ENCODE assay signal across 8 cellular contexts in the genomic region with DNA sequence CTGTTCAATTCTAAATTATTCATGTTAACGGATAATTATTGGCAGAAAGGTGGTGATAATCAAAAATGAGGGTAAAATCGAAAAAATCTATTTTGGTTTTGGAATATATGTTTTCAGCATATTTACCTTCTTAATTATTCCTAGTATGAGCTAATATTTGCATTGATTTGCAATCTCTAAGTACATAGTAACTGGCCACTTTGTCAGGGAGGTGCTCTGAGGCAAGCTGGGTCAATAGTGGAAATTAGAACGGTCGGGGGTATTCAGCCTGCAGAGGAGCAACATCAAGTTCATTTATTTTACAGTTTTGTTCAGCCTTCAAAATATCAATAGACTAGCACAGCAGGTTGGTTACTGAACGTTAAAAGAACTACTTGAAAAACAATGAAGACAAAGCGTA. TPM values are rescaled to one million over a fixed set of nuclear protein-coding genes. Genes with fewer than 3 reads are reported as not detected.
DNase-seq lines count a peak whose midpoint lies in the region; ATAC-seq and TF ChIP-seq lines count a peak whose summit lies in the region.

No MANE protein-coding gene starts in this region.

- peak overlapping the region; percentile 91 for H3K4me2 ChIP-seq in parathyroid adenoma (ENCODE audit: low read length)

- H3K4me3 ChIP-seq in H7 (ENCODE audit: insufficient read depth, low read depth, low read length) = peak overlapping the region; percentile 95; the same call in 1 of the 2 replicates
- H3K4me3 ChIP-seq in parathyroid adenoma (ENCODE audit: low read depth, low read length) = no peak overlapping the region

- no peak for TF ChIP-seq CTCF in parathyroid adenoma (IDR thresholded peaks at IDR 0.05)

- H3K9ac ChIP-seq in parathyroid adenoma = no peak overlapping the region

- no peaks in the 10 kb centered on the region for H3K27me3 Mint-ChIP-seq in effector memory CD8-positive, alpha-beta T cell

- H3K79me2 ChIP-seq in parathyroid adenoma = peaks cover 18% of the 10 kb centered on the region

- H3K27ac ChIP-seq in parathyroid adenoma = no peak overlapping the region

- H3K27me3 ChIP-seq in H7 (ENCODE audit: control insufficient read depth, insufficient read depth, low read length) = no peaks in the 10 kb centered on the region
- no peaks in the 10 kb centered on the region for H3K27me3 ChIP-seq in parathyroid adenoma (ENCODE audit: control insufficient read depth, insufficient read depth, low read length)

- no peak for DNase-seq in H7
- peak; percentile 94 for DNase-seq in NCI-H69 (lab: John Stamatoyannopoulos, UW)
- DNase-seq in effector memory CD8-positive, alpha-beta T cell = no peak
- DNase-seq in anterior cingulate cortex (lab: John Stamatoyannopoulos, UW) = no peak
- DNase-seq in dermis blood vessel endothelial cell = no peak

- H3K36me3 ChIP-seq in H7 (replicated peaks; ENCODE audit: control insufficient read depth, insufficient read depth, low read length) = no peaks in the 10 kb centered on the region; the same call in 1 of the 2 replicates
- no peaks in the 10 kb centered on the region for H3K36me3 ChIP-seq in parathyroid adenoma (ENCODE audit: control insufficient read depth, insufficient read depth, low read length)

- no peaks in the 10 kb centered on the region for H3K9me3 ChIP-seq in parathyroid adenoma (ENCODE audit: control insufficient read depth, low read length)

- peak overlapping the region; percentile 94 to 96 for H3K4me3 Mint-ChIP-seq in effector memory CD8-positive, alpha-beta T cell

- no peak for ATAC-seq in effector memory CD8-positive, alpha-beta T cell (replicated peaks)
- ATAC-seq in HG03025 (IDR thresholded peaks at IDR 0.05; ENCODE audit: low FRiP score, unreplicated experiment) (no peak), HG03460 (IDR thresholded peaks at IDR 0.05; ENCODE audit: unreplicated experiment) (no peak)

- no peaks in the 10 kb centered on the region for H3K9me3 Mint-ChIP-seq in effector memory CD8-positive, alpha-beta T cell

- H3K36me3 Mint-ChIP-seq in effector memory CD8-positive, alpha-beta T cell (ENCODE audit: insufficient read depth) = peaks cover 12% of the 10 kb centered on the region

- peaks cover 20 to 37% of the 10 kb centered on the region in 2 donors for H3K4me1 Mint-ChIP-seq in effector memory CD8-positive, alpha-beta T cell (ENCODE audit: low read depth in 2 of 2)

- H3K4me1 ChIP-seq in parathyroid adenoma = peaks cover 5% of the 10 kb centered on the region

- H2AFZ ChIP-seq in parathyroid adenoma = no peak overlapping the region

- no peak overlapping the region for H3K27ac Mint-ChIP-seq in effector memory CD8-positive, alpha-beta T cell

RNA-seq across cellular contexts. Expression of gene OTUD7B, which starts 1.8 kb away (rescaled TPM):
- 17.4 and 19.3 TPM in 2 replicates for total RNA-seq in H7 (2014; rRNA removed; shearing (Covaris generic))
- 17.2 and 23.0 TPM in 2 replicates for total RNA-seq in dermis blood vessel endothelial cell

RNA-seq across cellular contexts. Expression of gene VPS45, which starts 58.9 kb away (rescaled TPM):
- total RNA-seq in H7 (2014; rRNA removed; shearing (Covaris generic)) = 49.7 and 54.0 TPM in 2 replicates
- 25.4 and 31.9 TPM in 2 replicates for total RNA-seq in dermis blood vessel endothelial cell
